Comparison of ENCODE assay signal across 32 cellular contexts in the genomic region with DNA sequence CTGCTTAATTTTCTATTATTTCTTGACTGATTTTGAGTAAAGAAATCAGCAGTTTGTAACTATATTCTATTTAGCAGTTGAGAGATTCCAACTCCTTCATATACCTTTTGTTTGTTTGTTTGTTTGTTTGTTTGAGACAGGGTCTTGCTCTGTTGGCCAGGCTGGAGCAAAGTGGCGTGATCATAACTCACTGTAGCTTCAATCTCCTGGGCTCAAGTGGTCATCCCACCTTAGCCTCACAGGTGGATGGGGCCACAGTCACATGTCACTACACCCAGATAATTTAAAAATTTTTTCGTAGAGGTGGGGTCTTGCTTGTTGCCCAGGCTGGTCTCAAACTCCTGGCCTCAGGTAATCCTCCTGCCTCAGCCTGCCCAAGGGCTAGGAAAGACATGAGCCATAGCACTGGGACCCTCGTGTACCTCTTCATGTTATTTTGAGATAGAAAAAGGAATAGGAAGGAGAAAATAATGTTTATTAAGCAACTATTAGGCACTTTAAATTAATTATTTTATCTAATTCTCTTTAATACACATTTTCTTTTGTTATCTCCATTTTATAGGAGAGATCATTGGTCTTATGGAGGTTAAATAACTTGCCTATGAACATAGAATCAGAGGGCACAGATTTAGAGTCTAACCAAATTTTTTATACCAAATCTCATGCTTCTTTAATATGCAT.
"Had no signal": no experiment of that assay in that cellular context is flagged by ENCODE, and none has a peak within 500 bp of the region (broad histone marks: within the 10 kb centered on the region; RNA-seq: fewer than 3 reads in every experiment).

No MANE protein-coding gene starts in this region.

- H3K36me3 ChIP-seq: ascending aorta, cardiac muscle cell had no signal

- H3K4me1 ChIP-seq: ascending aorta had no signal

- H3K27me3 ChIP-seq: ascending aorta, cardiac muscle cell had no signal

- ATAC-seq: activated CD4-positive, alpha-beta T cell treated with anti-CD3 and anti-CD28 coated beads for 36 hours; activated CD4-positive, CD25-positive, alpha-beta regulatory T cell treated with anti-CD3 and anti-CD28 coated beads, Interleukin-2, amount 50 U/mL, for 24 hours; activated CD8-positive, alpha-beta memory T cell treated with anti-CD3 and anti-CD28 coated beads, Interleukin-2, amount 10 ng/mL, durations not matched to agents 7 days and 5 days; activated CD8-positive, alpha-beta T cell treated with anti-CD3 and anti-CD28 coated beads, Interleukin-2, amount 10 ng/mL, durations not matched to agents 7 days and 5 days; activated naive CD8-positive, alpha-beta T cell treated with anti-CD3 and anti-CD28 coated beads, Interleukin-2, amount 50 U/mL, for 24 hours had no signal

- H3K4me3 ChIP-seq: ascending aorta, cardiac muscle cell had no signal

- H3K27ac ChIP-seq: ascending aorta, VCaP had no signal

- DNase-seq: activated CD4-positive, alpha-beta memory T cell treated with anti-CD3 and anti-CD28 coated beads, Interleukin-2, amount 10 ng/mL, durations not matched to agents 7 days and 5 days; activated CD4-positive, alpha-beta T cell treated with anti-CD3 and anti-CD28 coated beads for 1 hour; activated CD4-positive, alpha-beta T cell treated with anti-CD3 and anti-CD28 coated beads for 36 hours; activated CD4-positive, alpha-beta T cell treated with anti-CD3 and anti-CD28 coated beads for 48 hours; activated CD4-positive, alpha-beta T cell treated with anti-CD3 and anti-CD28 coated beads, Interleukin-2, amount 10 ng/mL, durations not matched to agents 7 days and 5 days; activated CD4-positive, alpha-beta T cell treated with anti-CD3 and anti-CD28 coated beads, Interleukin-2, amount 50 U/mL, for 48 hours; activated CD4-positive, CD25-positive, alpha-beta regulatory T cell; activated CD8-positive, alpha-beta memory T cell treated with anti-CD3 and anti-CD28 coated beads for 24 hours; activated CD8-positive, alpha-beta memory T cell treated with anti-CD3 and anti-CD28 coated beads, Interleukin-2, amount 10 ng/mL, durations not matched to agents 7 days and 5 days; activated CD8-positive, alpha-beta memory T cell treated with anti-CD3 and anti-CD28 coated beads, Interleukin-2, amount 50 U/mL, for 48 hours; activated CD8-positive, alpha-beta T cell treated with anti-CD3 and anti-CD28 coated beads, Interleukin-2, amount 10 ng/mL, durations not matched to agents 7 days and 5 days; activated effector memory CD4-positive, alpha-beta T cell treated with Interleukin-2 at 50 U/mL for 16 hours; activated gamma-delta T cell; activated naive CD4-positive, alpha-beta T cell treated with anti-CD3 and anti-CD28 coated beads, Interleukin-2, amount 10 ng/mL, durations not matched to agents 7 days and 5 days; activated naive CD4-positive, alpha-beta T cell treated with Interleukin-2 at 50 U/mL for 16 hours; activated naive CD8-positive, alpha-beta T cell treated with anti-CD3 and anti-CD28 coated beads, Interleukin-2, amount 10 ng/mL, durations not matched to agents 7 days and 5 days; activated naive CD8-positive, alpha-beta T cell treated with anti-CD3 and anti-CD28 coated beads, Interleukin-2, amount 50 U/mL, for 24 hours; activated T-cell treated with anti-CD3 and anti-CD28 coated beads, Interleukin-2, amount 50 U/mL, for 24 hours; activated T-cell treated with anti-CD3 and anti-CD28 coated beads, Interleukin-2, amount 50 U/mL, for 48 hours; amygdala; anterior cingulate cortex; caudate nucleus; cerebellar nuclear complex; T-helper 1 cell; T-helper 2 cell; T-helper 9 cell had no signal

- H3K9me3 ChIP-seq: ascending aorta had no signal

- FAIRE-seq: bronchial epithelial cell, TTC549 had no signal
